Comparison of ENCODE assay signal across 23 cellular contexts in genomic region chr6:1367771-1368170, GRCh38. TPM values are rescaled to one million over a fixed set of nuclear protein-coding genes. Genes with fewer than 3 reads are reported as not detected.
"Had no signal": no experiment of that assay in that cellular context is flagged by ENCODE, and none has a peak within 500 bp of the region (broad histone marks: within the 10 kb centered on the region; RNA-seq: fewer than 3 reads in every experiment).

No MANE protein-coding gene starts in this region.

- H3K36me3 ChIP-seq: stomach, suprapubic skin, thoracic aorta, thyroid gland, tibial artery, tibial nerve, transverse colon, upper lobe of left lung, upper lobe of right lung, uterus had no signal

- DNase-seq: stimulated activated CD4-positive, alpha-beta T cell treated with anti-CD3 and anti-CD28 coated beads, Interleukin-2, amount 100 ng/mL, for 48 hours; stimulated activated CD4-positive, alpha-beta T cell treated with anti-CD3 and anti-CD28 coated beads, Interleukin-4, amount 100 ng/mL, for 1 hour; stimulated activated CD4-positive, alpha-beta T cell treated with anti-CD3 and anti-CD28 coated beads, Interleukin-4, amount 100 ng/mL, for 24 hours; stimulated activated CD4-positive, alpha-beta T cell treated with anti-CD3 and anti-CD28 coated beads, Interleukin-4, amount 100 ng/mL, for 4 hours; stimulated activated CD8-positive, alpha-beta memory T cell treated with anti-CD3 and anti-CD28 coated beads, Interleukin-4, amount 100 ng/mL, for 48 hours; stimulated activated naive B cell treated with anti-CD40 and anti-IgM and Interleukin-4, amounts not matched to agents 10 μg/mL and 1 μg/mL and 100 μg/mL, for 72 hours; stimulated activated naive CD4-positive, alpha-beta T cell; stimulated activated naive CD4-positive, alpha-beta T cell treated with Interleukin-2 at 50 U/mL for 16 hours; stimulated activated naive CD8-positive, alpha-beta T cell treated with anti-CD3 and anti-CD28 coated beads, Interleukin-15, amount 100 ng/mL, for 72 hours; stimulated activated naive CD8-positive, alpha-beta T cell treated with anti-CD3 and anti-CD28 coated beads, Interleukin-15, Interleukin-2, amounts not matched to agents 100 U/mL and 50 U/mL, for 24 hours; stomach; substantia nigra; testis; thyroid gland; tibial artery; transverse colon; trophoblast cell; upper lobe of left lung; upper lobe of right lung; uterus had no signal

- H3K4me1 ChIP-seq: suprapubic skin, testis, thyroid gland, tibial artery, tibial nerve, upper lobe of left lung, upper lobe of right lung, uterus had no signal

- H3K4me3 ChIP-seq: stomach, suprapubic skin, testis, thoracic aorta, thyroid gland, tibial artery, tibial nerve, transverse colon, upper lobe of left lung, upper lobe of right lung, uterus had no signal

- H3K27me3 ChIP-seq: testis, thyroid gland, upper lobe of left lung, uterus had no signal

- H3K27ac ChIP-seq: stomach, suprapubic skin, testis, thoracic aorta, thyroid gland, tibial artery, tibial nerve, transverse colon, upper lobe of left lung, upper lobe of right lung, uterus had no signal

- H3K9me3 ChIP-seq: suprapubic skin, testis, thyroid gland, transverse colon, upper lobe of right lung had no signal

RNA-seq across cellular contexts. Expression of gene FOXF2, which starts 21.6 kb away (rescaled TPM):
- total RNA-seq: uterus had no signal
